In genomic region chr14:102316048-102316745, GRCh38 we compare ENCODE assay signal across 8 cellular contexts. TPM values are rescaled to one million over a fixed set of nuclear protein-coding genes. Genes with fewer than 3 reads are reported as not detected.
DNase-seq lines count a peak whose midpoint lies in the region; TF ChIP-seq lines count a peak whose summit lies in the region.

No MANE protein-coding gene starts in this region.

- H3K4me3 ChIP-seq in kidney epithelial cell (ENCODE audit: low read depth, low read length) (peak overlapping the region; percentile 30), stomach (peak overlapping the region; percentile 49 to 54 (median 52))

- no peak for TF ChIP-seq POLR2A in stomach (IDR thresholded peaks at IDR 0.05)

- H3K27ac ChIP-seq in angular gyrus (ENCODE audit: low read depth, low read length) (peak overlapping the region; percentile 87), stomach (peak overlapping the region; percentile 34 to 98 (median 85))

- peaks cover 21 to 58% (median 51%) of the 10 kb centered on the region in 4 donors for H3K4me1 ChIP-seq in stomach

- 18 to 26% (median 19%) methylated on average over 14 of the region's 14 CpGs for WGBS in stomach, 5 donors

- H3K27me3 ChIP-seq in kidney epithelial cell (ENCODE audit: control insufficient read depth, insufficient read depth, low read length) (no peaks in the 10 kb centered on the region), stomach (no peaks in the 10 kb centered on the region)

- H3K9me3 ChIP-seq in stomach = no peaks in the 10 kb centered on the region

- peak; percentile 24 for DNase-seq in activated T-cell treated with anti-CD3 and anti-CD28 coated beads for 4 hours
- no peak for DNase-seq in activated T-cell treated with anti-CD3 and anti-CD28 coated beads, Interleukin-2, amount 50 U/mL, for 48 hours
- DNase-seq in NCI-H226 = peak; percentile 32
- no peak for DNase-seq in kidney epithelial cell (ENCODE audit: low read depth)
- DNase-seq in stomach = no peak
- DNase-seq in SK-N-DZ (ENCODE audit: low spot score) = no peak
- DNase-seq in SIG-M5 (lab: John Stamatoyannopoulos, UW) = no peak

- TF ChIP-seq EP300 in stomach (IDR thresholded peaks at IDR 0.05) = no peak

- H3K36me3 ChIP-seq in kidney epithelial cell (ENCODE audit: control insufficient read depth, insufficient read depth, low read length) (no peaks in the 10 kb centered on the region), stomach (no peaks in the 10 kb centered on the region)

- TF ChIP-seq CTCF in kidney epithelial cell (IDR thresholded peaks at IDR 0.05; ENCODE audit: insufficient read depth, low read length, poor library complexity, severe bottlenecking) = no peak
- no peak for TF ChIP-seq CTCF in stomach (IDR thresholded peaks at IDR 0.05)

- intact Hi-C loops in stomach (cut with DNase I; ENCODE audit: low total_unique reads) = no loop called here

RNA-seq across cellular contexts. Expression of gene ZNF839, which starts 3.3 kb away (rescaled TPM):
- 8.8 and 9.8 TPM in 2 replicates for total RNA-seq in kidney epithelial cell
- 100 to 1,000 TPM in 1 of 5 donors, 10 to 100 TPM in 3, 1 to 10 TPM in 1; 8.8 to 116 (median 15.8) TPM for total RNA-seq in stomach
- 10 to 100 TPM in 1 of 3 donors, 1 to 10 TPM in 2; 5.5 to 10.2 (median 5.9) TPM for polyA plus RNA-seq in stomach
- 6.7 and 9.4 TPM in 2 replicates for polyA plus RNA-seq in SK-N-DZ (2014; cell fraction: cytosol; rRNA removed)
- 13.2 and 14.4 TPM in 2 replicates for polyA plus RNA-seq in SK-N-DZ (2014; cell fraction: nucleus; rRNA removed)

RNA-seq across cellular contexts. Expression of gene MOK, which starts 11.2 kb away (rescaled TPM):
- total RNA-seq in kidney epithelial cell (5.1 and 6.4 TPM in 2 replicates), stomach (10 to 100 TPM; 10.7 to 46.9 (median 19.3) TPM)
- polyA plus RNA-seq in stomach = 10 to 100 TPM in 1 of 3 donors, 1 to 10 TPM in 2; 4.2 to 13.2 (median 9.8) TPM
- 3.5 and 3.7 TPM in 2 replicates for polyA plus RNA-seq in SK-N-DZ (2014; cell fraction: cytosol; rRNA removed)
- polyA plus RNA-seq in SK-N-DZ (2014; cell fraction: nucleus; rRNA removed) = 11.7 and 14.2 TPM in 2 replicates

RNA-seq across cellular contexts. Expression of gene CINP, which starts 46.5 kb away (rescaled TPM):
- total RNA-seq in kidney epithelial cell (32.6 and 33.7 TPM in 2 replicates), stomach (10 to 100 TPM in 3 of 5 donors, 1 to 10 TPM in 1, under 1 TPM in 1; 0.29 to 56.2 (median 13.8) TPM)
- polyA plus RNA-seq in stomach = 10 to 100 TPM; 38.7 to 65.5 (median 44.0) TPM
- polyA plus RNA-seq in SK-N-DZ (2014; cell fraction: cytosol; rRNA removed) = 19.7 and 26.2 TPM in 2 replicates
- polyA plus RNA-seq in SK-N-DZ (2014; cell fraction: nucleus; rRNA removed) = 6.4 and 9.7 TPM in 2 replicates

RNA-seq across cellular contexts. Expression of gene TECPR2, which starts 46.5 kb away (rescaled TPM):
- total RNA-seq in kidney epithelial cell (16.6 and 16.9 TPM in 2 replicates), stomach (100 to 1,000 TPM in 1 of 5 donors, 10 to 100 TPM in 3, 1 to 10 TPM in 1; 9.8 to 110 (median 21.1) TPM)
- 1 to 10 TPM; 2.6 to 5.9 (median 4.7) TPM for polyA plus RNA-seq in stomach
- 1.8 and 5.3 TPM in 2 replicates for polyA plus RNA-seq in SK-N-DZ (2014; cell fraction: cytosol; rRNA removed)
- polyA plus RNA-seq in SK-N-DZ (2014; cell fraction: nucleus; rRNA removed) = 0.99 and 5.3 TPM in 2 replicates

Comparison
In these comparisons a context has a peak if more than half of its experiments do, and no peak if none do; other contexts are left out.
1. DNase-seq: peak in activated T-cell treated with anti-CD3 and anti-CD28 coated beads for 4 hours (single experiment) and NCI-H226 (single experiment); none in activated T-cell treated with anti-CD3 and anti-CD28 coated beads, Interleukin-2, amount 50 U/mL, for 48 hours (0 of 2), kidney epithelial cell (single experiment), stomach (single experiment), SK-N-DZ (single experiment) and SIG-M5 (single experiment).